ENCODE assay signal across 21 cellular contexts in the genomic region with DNA sequence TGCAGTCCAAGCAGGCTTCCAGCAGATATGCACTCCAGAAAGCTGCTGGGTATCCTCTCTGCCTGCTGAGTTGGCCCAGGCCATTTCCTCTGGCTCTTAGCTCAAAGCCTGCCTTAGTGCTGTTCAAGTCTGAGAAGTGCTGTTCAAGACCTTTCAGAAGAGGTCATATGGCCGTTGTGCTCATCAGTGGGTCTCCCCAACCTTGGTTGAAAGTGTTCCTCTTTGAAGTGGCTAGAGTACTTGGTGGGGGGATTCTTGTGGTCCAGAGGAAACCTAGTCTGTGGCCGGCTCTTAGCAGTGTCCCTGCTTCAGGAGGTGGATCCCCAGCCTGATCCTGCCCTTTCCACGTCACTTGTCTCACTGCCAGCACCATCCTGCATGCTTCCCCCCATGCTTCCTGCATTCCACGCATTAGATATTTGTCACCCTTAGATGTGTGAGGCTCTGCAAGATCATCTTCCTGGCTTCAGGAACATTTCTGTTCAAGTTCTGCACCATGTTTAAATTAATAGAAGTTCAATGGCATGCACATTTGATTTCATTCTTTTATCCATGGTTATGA.
DNase-seq lines count a peak whose midpoint lies in the region; ATAC-seq, FAIRE-seq and TF ChIP-seq lines count a peak whose summit lies in the region.
"Had no signal": no experiment of that assay in that cellular context is flagged by ENCODE, and none has a peak within 500 bp of the region (broad histone marks: within the 10 kb centered on the region; RNA-seq: fewer than 3 reads in every experiment).

No MANE protein-coding gene starts in this region.

- H3K9me3 Mint-ChIP-seq in astrocyte (ENCODE audit: unreplicated experiment), result no peaks in the 10 kb centered on the region
- H3K9me3 Mint-ChIP-seq: dendritic cell treated with granulocyte-macrophage colony-stimulating factor and Interleukin-4, amounts not matched to agents 40 ng/mL and 50 ng/mL, for 4 days; mesothelial cell of epicardium; naive thymus-derived CD8-positive, alpha-beta T cell; T-helper 2 cell treated with Interferon-gamma antibody and Interleukin-4, amounts not matched to agents 5 μg/mL and 100 μg/mL, for 36 hours had no signal

- peak; percentile 45 for FAIRE-seq in astrocyte (lab: Jason Lieb, UNC)
- FAIRE-seq: G401.6, GM19239 had no signal

- H3K79me2 ChIP-seq in astrocyte (ENCODE audit: insufficient read depth, low read length), result no peaks in the 10 kb centered on the region

- no peak overlapping the region for H3K27ac Mint-ChIP-seq in astrocyte (ENCODE audit: unreplicated experiment)
- H3K27ac Mint-ChIP-seq: dendritic cell treated with granulocyte-macrophage colony-stimulating factor and Interleukin-4, amounts not matched to agents 40 ng/mL and 50 ng/mL, for 4 days; mesothelial cell of epicardium; naive thymus-derived CD8-positive, alpha-beta T cell; T-helper 2 cell treated with Interferon-gamma antibody and Interleukin-4, amounts not matched to agents 5 μg/mL and 100 μg/mL, for 36 hours had no signal

- H3K4me1 ChIP-seq in astrocyte (ENCODE audit: insufficient read depth, low read length), result peaks cover 26% of the 10 kb centered on the region

- no peaks in the 10 kb centered on the region for H4K20me1 ChIP-seq in astrocyte (ENCODE audit: insufficient read depth, low read length)

- H3K36me3 ChIP-seq in astrocyte (ENCODE audit: insufficient read depth, low read length), result no peaks in the 10 kb centered on the region
- H3K36me3 ChIP-seq: WERI-Rb-1 had no signal

- H3K27ac ChIP-seq in astrocyte (ENCODE audit: low read depth, low read length), result no peak overlapping the region
- H3K27ac ChIP-seq: cardiac muscle cell, heart left ventricle, WERI-Rb-1 had no signal

- no peak overlapping the region for H3K4me3 ChIP-seq in AG10803 (ENCODE audit: low read length)
- no peak overlapping the region for H3K4me3 ChIP-seq in astrocyte (ENCODE audit: insufficient read depth, low read depth, low read length)
- no peak overlapping the region for H3K4me3 ChIP-seq in fibroblast of pulmonary artery (replicated peaks; ENCODE audit: low read depth, low read length)
- H3K4me3 ChIP-seq: cardiac muscle cell, heart left ventricle had no signal

- peaks cover 3% of the 10 kb centered on the region for H3K36me3 Mint-ChIP-seq in astrocyte (ENCODE audit: low read depth, unreplicated experiment)

- H3K4me1 Mint-ChIP-seq in astrocyte (ENCODE audit: low read depth, unreplicated experiment), result peaks cover 27% of the 10 kb centered on the region
- H3K4me1 Mint-ChIP-seq: naive thymus-derived CD8-positive, alpha-beta T cell had no signal

- no peaks in the 10 kb centered on the region for H3K27me3 ChIP-seq in astrocyte (ENCODE audit: insufficient read depth, low read length)
- H3K27me3 ChIP-seq: cardiac muscle cell, heart left ventricle had no signal

- H3K9ac ChIP-seq in astrocyte (ENCODE audit: low read length), result no peak overlapping the region
- H3K9ac ChIP-seq: SK-N-SH had no signal

- no peak for ATAC-seq in HG02642 (IDR thresholded peaks at IDR 0.05; ENCODE audit: poor library complexity, unreplicated experiment)
- ATAC-seq: heart left ventricle; naive thymus-derived CD8-positive, alpha-beta T cell had no signal

- H3K4me2 ChIP-seq in astrocyte (ENCODE audit: low read length), result peak overlapping the region; percentile 32
- H3K4me2 ChIP-seq: SK-N-SH had no signal

- H3K9me3 ChIP-seq in astrocyte (ENCODE audit: insufficient read depth, low read depth, low read length), result no peaks in the 10 kb centered on the region
- H3K9me3 ChIP-seq: heart left ventricle, SK-N-SH had no signal

- no peak overlapping the region for H3K4me3 Mint-ChIP-seq in astrocyte (ENCODE audit: unreplicated experiment)
- H3K4me3 Mint-ChIP-seq: dendritic cell treated with granulocyte-macrophage colony-stimulating factor and Interleukin-4, amounts not matched to agents 40 ng/mL and 50 ng/mL, for 4 days; mesothelial cell of epicardium; naive thymus-derived CD8-positive, alpha-beta T cell; T-helper 2 cell treated with Interferon-gamma antibody and Interleukin-4, amounts not matched to agents 5 μg/mL and 100 μg/mL, for 36 hours had no signal

- TF ChIP-seq CTCF in AG10803 (conservative IDR thresholded peaks at IDR 0.05; ENCODE audit: low read length) (no peak), GM13977 (IDR thresholded peaks at IDR 0.05; ENCODE audit: extremely low read depth, insufficient read depth, missing control alignments) (no peak), astrocyte (IDR thresholded peaks at IDR 0.05; ENCODE audit: insufficient read depth, low read depth, low read length) (no peak), fibroblast of pulmonary artery (IDR thresholded peaks at IDR 0.05; ENCODE audit: low read length, missing control alignments) (no peak)

- no peak overlapping the region for H2AFZ ChIP-seq in astrocyte (ENCODE audit: low read depth, low read length)

- in situ Hi-C loops in GM13977 (cut with MboI; ENCODE audit: low pct_unique_long_range_greater_than_20kb, low sequenced_read_pairs, unreplicated experiment), result no loop called here

- no peaks in the 10 kb centered on the region for H3K27me3 Mint-ChIP-seq in astrocyte (ENCODE audit: low read depth, unreplicated experiment)
- H3K27me3 Mint-ChIP-seq: dendritic cell treated with granulocyte-macrophage colony-stimulating factor and Interleukin-4, amounts not matched to agents 40 ng/mL and 50 ng/mL, for 4 days; naive thymus-derived CD8-positive, alpha-beta T cell had no signal

- DNase-seq in AG10803 (ENCODE audit: low read depth) (peak; percentile 60), GM13977 (ENCODE audit: low spot score) (peak; percentile 40), astrocyte (ENCODE audit: low read depth) (peak; percentile 37), fibroblast of pulmonary artery (ENCODE audit: low read depth) (peak; percentile 48), NCI-H748 (lab: John Stamatoyannopoulos, UW; ENCODE audit: unreplicated experiment) (no peak), amniotic stem cell (lab: John Stamatoyannopoulos, UW) (no peak), amygdala (lab: John Stamatoyannopoulos, UW) (no peak)
- DNase-seq: activated effector memory CD4-positive, alpha-beta T cell treated with Interleukin-2 at 50 U/mL for 16 hours; C1 segment of cervical spinal cord; heart left ventricle; naive thymus-derived CD8-positive, alpha-beta T cell; right cardiac atrium; SK-N-SH; WERI-Rb-1 had no signal

Comparison
In these comparisons a context has a peak if more than half of its experiments do, and no peak if none do; other contexts are left out.
1. DNase-seq: peak in AG10803 (single experiment), GM13977 (single experiment), astrocyte (single experiment) and fibroblast of pulmonary artery (single experiment); none in NCI-H748 (single experiment), amniotic stem cell (single experiment) and amygdala (0 of 56).